ENCODE assay signal across 8 cellular contexts in genomic region chr6:43129434-43130194, GRCh38. TPM values are rescaled to one million over a fixed set of nuclear protein-coding genes. Genes with fewer than 3 reads are reported as not detected.
DNase-seq lines count a peak whose midpoint lies in the region; ATAC-seq and TF ChIP-seq lines count a peak whose summit lies in the region.

No MANE protein-coding gene starts in this region.

- no peaks in the 10 kb centered on the region for H3K9me3 Mint-ChIP-seq in activated CD8-positive, alpha-beta T cell treated with anti-CD3 and anti-CD28 coated beads, Interleukin-2, amount 10 ng/mL, durations not matched to agents 7 days and 5 days (ENCODE audit: insufficient read depth)

- H3K27me3 ChIP-seq in IMR-90 (ENCODE audit: control insufficient read depth, insufficient read depth, low read length) = no peaks in the 10 kb centered on the region

- no peak overlapping the region for H3K4me3 ChIP-seq in IMR-90 (ENCODE audit: insufficient read depth, low read depth, low read length)

- ATAC-seq in IMR-90 (ENCODE audit: low read depth) = peak; percentile 82
- peak; percentile 53 for ATAC-seq in activated CD8-positive, alpha-beta T cell treated with anti-CD3 and anti-CD28 coated beads, Interleukin-2, amount 10 ng/mL, durations not matched to agents 7 days and 5 days
- no peak for ATAC-seq in GM18502 (IDR thresholded peaks at IDR 0.05; ENCODE audit: poor library complexity, unreplicated experiment)

- H2BK120ac ChIP-seq in IMR-90 (ENCODE audit: low read depth, low read length) = no peak overlapping the region

- no peaks in the 10 kb centered on the region for H3K27me3 Mint-ChIP-seq in activated CD8-positive, alpha-beta T cell treated with anti-CD3 and anti-CD28 coated beads, Interleukin-2, amount 10 ng/mL, durations not matched to agents 7 days and 5 days (ENCODE audit: low read depth)

- POLR2A ChIA-PET in IMR-90 (lab: Charles Lee; ENCODE audit: unreplicated experiment) = no interaction called here
- POLR2A ChIA-PET in activated CD8-positive, alpha-beta T cell treated with anti-CD3 and anti-CD28 coated beads, Interleukin-2, amount 10 ng/mL, durations not matched to agents 7 days and 5 days (lab: Charles Lee) = no interaction called here

- TF ChIP-seq RAD21 in IMR-90 (IDR thresholded peaks at IDR 0.05; ENCODE audit: low read length) = peak; percentile 91

- no peak overlapping the region for H3K4me2 ChIP-seq in IMR-90 (ENCODE audit: low read depth, low read length)

- no TSS peak for BruUV-seq in IMR-90 (replicated peaks; lab: Mats Ljungman, UMichigan)

- no peak overlapping the region for H3K18ac ChIP-seq in IMR-90 (ENCODE audit: low read depth, low read length)

- H2AK5ac ChIP-seq in IMR-90 (ENCODE audit: low read depth, low read length) = peak overlapping the region; percentile 36; the same call in 1 of the 2 replicates

- no peaks in the 10 kb centered on the region for H3K36me3 Mint-ChIP-seq in activated CD8-positive, alpha-beta T cell treated with anti-CD3 and anti-CD28 coated beads, Interleukin-2, amount 10 ng/mL, durations not matched to agents 7 days and 5 days (ENCODE audit: low read depth)

- peaks cover 24 to 57% of the 10 kb centered on the region in 2 experiments for H3K79me1 ChIP-seq in IMR-90 (ENCODE audit: low read depth in 1 of 2, low read length in 2 of 2)

- H4K8ac ChIP-seq in IMR-90 (ENCODE audit: low read depth in 2 of 2, low read length in 2 of 2) = no peak overlapping the region

- no peaks in the 10 kb centered on the region for H3K4me1 Mint-ChIP-seq in activated CD8-positive, alpha-beta T cell treated with anti-CD3 and anti-CD28 coated beads, Interleukin-2, amount 10 ng/mL, durations not matched to agents 7 days and 5 days (ENCODE audit: low read depth)

- peaks cover 49% of the 10 kb centered on the region for H4K20me1 ChIP-seq in IMR-90 (ENCODE audit: insufficient read depth, low read length)

- intact Hi-C loops in IMR-90 (cut with micrococcal nuclease) = loop anchor here (1.0 kb wide), 1 partner anchor 59 kb away; no protein-coding TSS in a partner anchor

- peaks cover 27% of the 10 kb centered on the region for H3K36me3 ChIP-seq in IMR-90 (ENCODE audit: control insufficient read depth, insufficient read depth, low read length)

- no peak overlapping the region for H3K27ac ChIP-seq in IMR-90 (ENCODE audit: insufficient read depth, low read length)

- no peak for TF ChIP-seq POLR2A in IMR-90 (IDR thresholded peaks at IDR 0.05; ENCODE audit: low read depth, low read length)

- H2AK9ac ChIP-seq in IMR-90 (replicated peaks; ENCODE audit: low read depth, low read length, poor library complexity) = no peak overlapping the region

- no peaks in the 10 kb centered on the region for H3K9me3 ChIP-seq in IMR-90 (ENCODE audit: control insufficient read depth, insufficient read depth, low read length)

- CTCF ChIA-PET in IMR-90 (lab: Yijun Ruan, JAX) = interaction anchor here (0.8 to 1.2 kb wide), 2 partner anchors 58 to 60 kb away, joined by 3 to 4 read pairs; no protein-coding TSS in a partner anchor
- CTCF ChIA-PET in activated CD8-positive, alpha-beta T cell treated with anti-CD3 and anti-CD28 coated beads, Interleukin-2, amount 10 ng/mL, durations not matched to agents 7 days and 5 days (lab: Charles Lee) = interaction anchor here (1.2 to 1.4 kb wide), 2 partner anchors 14 to 200 kb away, joined by 3 read pairs; partner anchors contain the start of gene CNPY3

- no peak overlapping the region for H3K27ac Mint-ChIP-seq in activated CD8-positive, alpha-beta T cell treated with anti-CD3 and anti-CD28 coated beads, Interleukin-2, amount 10 ng/mL, durations not matched to agents 7 days and 5 days

- H3K4ac ChIP-seq in IMR-90 (ENCODE audit: low read depth, low read length) = peak overlapping the region; percentile 42

- H2BK5ac ChIP-seq in IMR-90 (ENCODE audit: low read depth, low read length, poor library complexity, severe bottlenecking) = no peak overlapping the region

- no peak overlapping the region for H3K56ac ChIP-seq in IMR-90 (ENCODE audit: extremely low read depth, insufficient read depth, low read length)

- no peak overlapping the region for H3K4me3 Mint-ChIP-seq in activated CD8-positive, alpha-beta T cell treated with anti-CD3 and anti-CD28 coated beads, Interleukin-2, amount 10 ng/mL, durations not matched to agents 7 days and 5 days

- H3K4me1 ChIP-seq in IMR-90 (ENCODE audit: control insufficient read depth, insufficient read depth, low read length) = peaks cover 26% of the 10 kb centered on the region

- H3K9ac ChIP-seq in IMR-90 (ENCODE audit: low read depth, low read length) = no peak overlapping the region

- H2BK20ac ChIP-seq in IMR-90 (ENCODE audit: low read depth, low read length) = no peak overlapping the region

- TF ChIP-seq CTCF in IMR-90 (conservative IDR thresholded peaks at IDR 0.05; ENCODE audit: low read depth, low read length) = peak; percentile 77

- H2BK15ac ChIP-seq in IMR-90 (ENCODE audit: low read depth, low read length) = no peak overlapping the region

- DNase-seq in DMS114 treated with DMSO at 0.1 percent for 48 hours (lab: John Stamatoyannopoulos, UW; ENCODE audit: unreplicated experiment) (peak; percentile 29), IMR-90 (peak; percentile 35), iris pigment epithelial cell (ENCODE audit: low read depth) (peak; percentile 43), NCI-H1436 treated with DMSO at 0.1 percent for 48 hours (lab: John Stamatoyannopoulos, UW) (no peak), NCI-H748 treated with DMSO at 0.1 percent for 48 hours (lab: John Stamatoyannopoulos, UW) (no peak)
- peak; percentile 28 for DNase-seq in activated CD8-positive, alpha-beta T cell treated with anti-CD3 and anti-CD28 coated beads, Interleukin-2, amount 10 ng/mL, durations not matched to agents 7 days and 5 days
- DNase-seq in activated effector memory CD4-positive, alpha-beta T cell treated with Interleukin-2 at 50 U/mL for 16 hours = no peak

- no peak overlapping the region for H3K14ac ChIP-seq in IMR-90 (replicated peaks; ENCODE audit: low read depth, low read length)

- H3K23ac ChIP-seq in IMR-90 (ENCODE audit: low read depth, low read length) = no peak overlapping the region

- dilution Hi-C loops in IMR-90 (cut with HindIII; ENCODE audit: low sequenced_read_pairs, unreplicated experiment) = no loop called here

- H3K9me1 ChIP-seq in IMR-90 (ENCODE audit: insufficient read depth, low read length) = peaks cover 10% of the 10 kb centered on the region

- no peak overlapping the region for H4K5ac ChIP-seq in IMR-90 (ENCODE audit: low read depth, low read length)

- WGBS in IMR-90 (ENCODE audit: extremely low coverage in 2 of 2, insufficient read length in 1 of 2), 2 experiments = 16% methylated on average over 5 of the region's 15 CpGs; no CpG with 5 or more reads in 1 of the 2 experiments

- in situ Hi-C loops in IMR-90 (cut with MboI; ENCODE audit: low sequenced_read_pairs) = loop anchor here (5.0 kb wide), 1 partner anchor 52 kb away; the partner anchor contains the start of gene PTK7

- no peak overlapping the region for H4K91ac ChIP-seq in IMR-90 (ENCODE audit: insufficient read depth, low read depth, low read length)

- H2AFZ ChIP-seq in IMR-90 (replicated peaks; ENCODE audit: low read length, poor library complexity) = peak overlapping the region; percentile 35

TF ChIP-seq in IMR-90, 13 proteins besides CTCF, POLR2A, EP300 and RAD21:
- TF ChIP-seq ELK1 (IDR thresholded peaks at IDR 0.05; ENCODE audit: borderline replicate concordance, low read depth, low read length) = no peak
- peak; percentile 96 for TF ChIP-seq SMC3 (IDR thresholded peaks at IDR 0.05; ENCODE audit: low read depth, low read length)

RNA-seq across cellular contexts. Expression of gene SRF, which starts 41.5 kb away (rescaled TPM):
- 20.6 TPM in 2 replicates for total RNA-seq in IMR-90 (2012; rRNA removed)
- polyA plus RNA-seq in IMR-90 (2012; rRNA removed) = 56.3 and 69.1 TPM in 2 replicates
- polyA plus RNA-seq in IMR-90 (2012; cell fraction: cytosol; rRNA removed) = 36.9 and 62.2 TPM in 2 replicates
- polyA plus RNA-seq in IMR-90 (2012; cell fraction: nucleus; rRNA removed; ENCODE audit: low replicate concordance) = 71.8 and 84.9 TPM in 2 replicates
- total RNA-seq in activated CD8-positive, alpha-beta T cell treated with anti-CD3 and anti-CD28 coated beads, Interleukin-2, amount 10 ng/mL, durations not matched to agents 7 days and 5 days = 10 to 100 TPM; 41.4 to 43.8 TPM

RNA-seq across cellular contexts. Expression of gene CUL9, which starts 52.4 kb away (rescaled TPM):
- total RNA-seq in IMR-90 (2012; rRNA removed) = 6.1 and 7.7 TPM in 2 replicates
- 19.1 and 19.5 TPM in 2 replicates for polyA plus RNA-seq in IMR-90 (2012; rRNA removed)
- polyA plus RNA-seq in IMR-90 (2012; cell fraction: cytosol; rRNA removed) = 10.0 and 10.2 TPM in 2 replicates
- 166 and 221 TPM in 2 replicates for polyA plus RNA-seq in IMR-90 (2012; cell fraction: nucleus; rRNA removed; ENCODE audit: low replicate concordance)
- total RNA-seq in activated CD8-positive, alpha-beta T cell treated with anti-CD3 and anti-CD28 coated beads, Interleukin-2, amount 10 ng/mL, durations not matched to agents 7 days and 5 days = 10 to 100 TPM; 50.0 to 51.2 TPM

RNA-seq across cellular contexts. Expression of gene PTK7, which starts 53.5 kb away (rescaled TPM):
- 44.4 and 47.1 TPM in 2 replicates for total RNA-seq in IMR-90 (2012; rRNA removed)
- 122 and 142 TPM in 2 replicates for polyA plus RNA-seq in IMR-90 (2012; rRNA removed)
- polyA plus RNA-seq in IMR-90 (2012; cell fraction: cytosol; rRNA removed) = 77.1 and 216 TPM in 2 replicates
- polyA plus RNA-seq in IMR-90 (2012; cell fraction: nucleus; rRNA removed; ENCODE audit: low replicate concordance) = 374 and 547 TPM in 2 replicates
- total RNA-seq in activated CD8-positive, alpha-beta T cell treated with anti-CD3 and anti-CD28 coated beads, Interleukin-2, amount 10 ng/mL, durations not matched to agents 7 days and 5 days = 1 to 10 TPM; 1.2 to 1.8 TPM

Comparison
In these comparisons a context has a peak if more than half of its experiments do, and no peak if none do; other contexts are left out.
1. DNase-seq: peak in DMS114 treated with DMSO at 0.1 percent for 48 hours (single experiment), IMR-90 (single experiment), activated CD8-positive, alpha-beta T cell treated with anti-CD3 and anti-CD28 coated beads, Interleukin-2, amount 10 ng/mL, durations not matched to agents 7 days and 5 days (single experiment) and iris pigment epithelial cell (single experiment); none in NCI-H1436 treated with DMSO at 0.1 percent for 48 hours (single experiment), activated effector memory CD4-positive, alpha-beta T cell treated with Interleukin-2 at 50 U/mL for 16 hours (single experiment) and NCI-H748 treated with DMSO at 0.1 percent for 48 hours (single experiment).
2. RNA of gene PTK7, which starts 53.5 kb away (total RNA-seq): 44.4 to 47.1 TPM in IMR-90; 1.2 to 1.8 TPM in activated CD8-positive, alpha-beta T cell treated with anti-CD3 and anti-CD28 coated beads, Interleukin-2, amount 10 ng/mL, durations not matched to agents 7 days and 5 days; every median in the first group is over 10 times any median in the second.